1 cellular context compared by ENCODE assay signal in genomic region chr5:1213508-1214162, GRCh38.
TF ChIP-seq lines count a peak whose summit lies in the region.

No MANE protein-coding gene starts in this region.

TF ChIP-seq in K562, 482 proteins besides CTCF, POLR2A, EP300 and RAD21 (continued from another document):
- TF ChIP-seq, protein P1, sequence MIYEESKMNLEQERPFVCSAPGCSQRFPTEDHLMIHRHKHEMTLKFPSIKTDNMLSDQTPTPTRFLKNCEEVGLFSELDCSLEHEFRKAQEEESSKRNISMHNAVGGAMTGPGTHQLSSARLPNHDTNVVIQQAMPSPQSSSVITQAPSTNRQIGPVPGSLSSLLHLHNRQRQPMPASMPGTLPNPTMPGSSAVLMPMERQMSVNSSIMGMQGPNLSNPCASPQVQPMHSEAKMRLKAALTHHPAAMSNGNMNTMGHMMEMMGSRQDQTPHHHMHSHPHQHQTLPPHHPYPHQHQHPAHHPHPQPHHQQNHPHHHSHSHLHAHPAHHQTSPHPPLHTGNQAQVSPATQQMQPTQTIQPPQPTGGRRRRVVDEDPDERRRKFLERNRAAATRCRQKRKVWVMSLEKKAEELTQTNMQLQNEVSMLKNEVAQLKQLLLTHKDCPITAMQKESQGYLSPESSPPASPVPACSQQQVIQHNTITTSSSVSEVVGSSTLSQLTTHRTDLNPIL (CRISPR knock-in tag; IDR thresholded peaks at IDR 0.05): no peak
TF ChIP-seq in K562: peak in this region for 1.
